Comparison of ENCODE assay signal across 12 cellular contexts in the genomic region with DNA sequence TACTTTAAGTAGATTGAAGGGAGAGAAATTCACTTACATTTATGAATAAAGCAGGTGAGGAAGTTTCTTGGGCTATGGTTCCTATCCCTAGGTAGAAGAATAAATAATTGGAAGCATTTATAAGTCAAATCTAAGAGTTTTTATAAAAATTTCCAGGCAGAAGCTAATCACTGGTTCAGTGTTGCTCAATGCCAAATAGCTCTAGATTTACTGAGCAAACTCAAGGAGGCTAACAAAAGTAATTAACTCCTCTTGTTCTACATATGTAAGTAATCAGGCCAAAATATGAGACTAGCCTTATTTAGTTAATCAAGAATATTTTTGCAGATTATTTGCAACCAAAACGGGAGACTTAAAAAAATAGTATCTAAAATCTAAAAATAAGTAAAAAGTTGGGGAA.
DNase-seq lines count a peak whose midpoint lies in the region; TF ChIP-seq lines count a peak whose summit lies in the region.
"Had no signal": no experiment of that assay in that cellular context is flagged by ENCODE, and none has a peak within 500 bp of the region (broad histone marks: within the 10 kb centered on the region; RNA-seq: fewer than 3 reads in every experiment).

No MANE protein-coding gene starts in this region.

- H3K27me3 Mint-ChIP-seq in endodermal cell (ENCODE audit: insufficient read depth), result peaks cover 9% of the 10 kb centered on the region
- H3K27me3 Mint-ChIP-seq in activated T-helper 2 cell treated with anti-CD3 and anti-CD28 coated beads, Interferon-gamma antibody, Interleukin-2, Interleukin-4, amounts not matched to agents 10 μg/mL and 5 μg/mL and 100 μg/mL, durations not matched to agents 14 hours and 24 hours and 36 hours (ENCODE audit: low read depth), result no peaks in the 10 kb centered on the region

- no peak overlapping the region for H3K4me2 ChIP-seq in parathyroid adenoma (ENCODE audit: low read length)
- H3K4me2 ChIP-seq: BLaER1 had no signal

- H3K27ac ChIP-seq in endodermal cell (ENCODE audit: low read depth, low read length) (peak overlapping the region; percentile 21), parathyroid adenoma (no peak overlapping the region), colonic mucosa (no peak overlapping the region)
- H3K27ac ChIP-seq: BLaER1 had no signal

- DNase-seq in AG09319 (ENCODE audit: extremely low read depth, low read depth), result peak; percentile 15
- peak; percentile 40 for DNase-seq in adipocyte (ENCODE audit: low read depth)
- DNase-seq in endodermal cell, result no peak
- no peak for DNase-seq in colonic mucosa
- no peak for DNase-seq in GM10266 (ENCODE audit: extremely low spot score)
- no peak for DNase-seq in activated T-helper 2 cell treated with anti-CD3 and anti-CD28 coated beads, Interferon-gamma antibody, Interleukin-2, Interleukin-4, amounts not matched to agents 10 μg/mL and 5 μg/mL and 100 μg/mL, durations not matched to agents 14 hours and 24 hours and 36 hours (ENCODE audit: low spot score)
- DNase-seq in ureter (ENCODE audit: low spot score), result no peak
- DNase-seq: AML-193, GF-D8, HCEC 1CT had no signal

- H3K27me3 ChIP-seq in adipocyte (replicated peaks; ENCODE audit: control insufficient read depth, insufficient read depth, low read length) (peaks cover 3% of the 10 kb centered on the region), endodermal cell (ENCODE audit: control insufficient read depth, insufficient read depth, low read length, poor library complexity, severe bottlenecking) (peaks cover 11% of the 10 kb centered on the region), parathyroid adenoma (ENCODE audit: control insufficient read depth, insufficient read depth, low read length) (no peaks in the 10 kb centered on the region), colonic mucosa (no peaks in the 10 kb centered on the region)
- H3K27me3 ChIP-seq: BLaER1 had no signal

- H3K4me1 ChIP-seq in adipocyte (ENCODE audit: control insufficient read depth, insufficient read depth, low read length) (peaks cover 4% of the 10 kb centered on the region), endodermal cell (ENCODE audit: control insufficient read depth, insufficient read depth, low read length) (peaks cover 6% of the 10 kb centered on the region), parathyroid adenoma (no peaks in the 10 kb centered on the region), colonic mucosa (no peaks in the 10 kb centered on the region)
- H3K4me1 ChIP-seq: BLaER1 had no signal

- H2AFZ ChIP-seq in parathyroid adenoma, result peak overlapping the region; percentile 14

- H3K36me3 Mint-ChIP-seq in endodermal cell (ENCODE audit: low read depth), result no peaks in the 10 kb centered on the region
- H3K36me3 Mint-ChIP-seq in activated T-helper 2 cell treated with anti-CD3 and anti-CD28 coated beads, Interferon-gamma antibody, Interleukin-2, Interleukin-4, amounts not matched to agents 10 μg/mL and 5 μg/mL and 100 μg/mL, durations not matched to agents 14 hours and 24 hours and 36 hours (ENCODE audit: low read depth), result no peaks in the 10 kb centered on the region

- H3K4me1 Mint-ChIP-seq in endodermal cell, result peaks cover 11% of the 10 kb centered on the region
- no peaks in the 10 kb centered on the region for H3K4me1 Mint-ChIP-seq in activated T-helper 2 cell treated with anti-CD3 and anti-CD28 coated beads, Interferon-gamma antibody, Interleukin-2, Interleukin-4, amounts not matched to agents 10 μg/mL and 5 μg/mL and 100 μg/mL, durations not matched to agents 14 hours and 24 hours and 36 hours (ENCODE audit: low read depth)

- H3K9me3 Mint-ChIP-seq in endodermal cell, result no peaks in the 10 kb centered on the region
- H3K9me3 Mint-ChIP-seq in activated T-helper 2 cell treated with anti-CD3 and anti-CD28 coated beads, Interferon-gamma antibody, Interleukin-2, Interleukin-4, amounts not matched to agents 10 μg/mL and 5 μg/mL and 100 μg/mL, durations not matched to agents 14 hours and 24 hours and 36 hours, result no peaks in the 10 kb centered on the region

- H3K4me3 Mint-ChIP-seq in endodermal cell, result no peak overlapping the region
- H3K4me3 Mint-ChIP-seq in activated T-helper 2 cell treated with anti-CD3 and anti-CD28 coated beads, Interferon-gamma antibody, Interleukin-2, Interleukin-4, amounts not matched to agents 10 μg/mL and 5 μg/mL and 100 μg/mL, durations not matched to agents 14 hours and 24 hours and 36 hours (ENCODE audit: low read depth), result no peak overlapping the region

- TF ChIP-seq CTCF in AG09319 (IDR thresholded peaks at IDR 0.05; ENCODE audit: low read depth, low read length) (no peak), endodermal cell (conservative IDR thresholded peaks at IDR 0.05) (no peak), parathyroid adenoma (IDR thresholded peaks at IDR 0.05) (no peak), colonic mucosa (IDR thresholded peaks at IDR 0.05) (no peak), GM10266 (IDR thresholded peaks at IDR 0.05; ENCODE audit: control insufficient read depth, insufficient read depth, low read depth, missing control alignments) (no peak)

- H3K36me3 ChIP-seq in adipocyte (ENCODE audit: control insufficient read depth, insufficient read depth, low read length, severe bottlenecking) (no peaks in the 10 kb centered on the region), endodermal cell (ENCODE audit: control insufficient read depth, insufficient read depth, low read length) (no peaks in the 10 kb centered on the region), parathyroid adenoma (ENCODE audit: control insufficient read depth, insufficient read depth, low read length) (no peaks in the 10 kb centered on the region), colonic mucosa (no peaks in the 10 kb centered on the region)
- H3K36me3 ChIP-seq: BLaER1 had no signal

- H3K79me2 ChIP-seq in parathyroid adenoma, result no peaks in the 10 kb centered on the region

- H3K9ac ChIP-seq in adipocyte (ENCODE audit: low read length) (no peak overlapping the region), endodermal cell (ENCODE audit: extremely low read depth, low read length, poor library complexity, severe bottlenecking) (no peak overlapping the region), parathyroid adenoma (no peak overlapping the region), colonic mucosa (ENCODE audit: low read depth in 2 of 2, low read length in 2 of 2) (no peak overlapping the region)
- H3K9ac ChIP-seq: BLaER1 had no signal

- WGBS in endodermal cell (ENCODE audit: insufficient coverage in 1 of 2, insufficient read length in 1 of 2), 2 experiments, result 100% methylated on average over 1 of the region's 1 CpG; no CpG with 5 or more reads in 1 of the 2 experiments

- H3K27ac Mint-ChIP-seq in endodermal cell, result no peak overlapping the region
- no peak overlapping the region for H3K27ac Mint-ChIP-seq in activated T-helper 2 cell treated with anti-CD3 and anti-CD28 coated beads, Interferon-gamma antibody, Interleukin-2, Interleukin-4, amounts not matched to agents 10 μg/mL and 5 μg/mL and 100 μg/mL, durations not matched to agents 14 hours and 24 hours and 36 hours

- H3K4me3 ChIP-seq in adipocyte (ENCODE audit: low read length) (no peak overlapping the region), endodermal cell (ENCODE audit: low read length) (no peak overlapping the region), parathyroid adenoma (ENCODE audit: low read depth, low read length) (no peak overlapping the region), colonic mucosa (no peak overlapping the region)
- H3K4me3 ChIP-seq: BLaER1 had no signal

- intact Hi-C loops in colonic mucosa (cut with DNase I), result no loop called here
- intact Hi-C loops in activated T-helper 2 cell treated with anti-CD3 and anti-CD28 coated beads, Interferon-gamma antibody, Interleukin-2, Interleukin-4, amounts not matched to agents 10 μg/mL and 5 μg/mL and 100 μg/mL, durations not matched to agents 14 hours and 24 hours and 36 hours (cut with micrococcal nuclease), result no loop called here

- H3K9me3 ChIP-seq in adipocyte (ENCODE audit: control insufficient read depth, low read length), result no peaks in the 10 kb centered on the region
- peaks cover 4% of the 10 kb centered on the region for H3K9me3 ChIP-seq in endodermal cell (ENCODE audit: control insufficient read depth, low read length)
- H3K9me3 ChIP-seq in parathyroid adenoma (ENCODE audit: control insufficient read depth, low read length), result no peaks in the 10 kb centered on the region
- no peaks in the 10 kb centered on the region for H3K9me3 ChIP-seq in colonic mucosa
- H3K9me3 ChIP-seq: BLaER1 had no signal

Comparison
In these comparisons a context has a peak if more than half of its experiments do, and no peak if none do; other contexts are left out.
1. DNase-seq: peak in AG09319 (single experiment) and adipocyte (single experiment); none in endodermal cell (single experiment), colonic mucosa (single experiment), GM10266 (single experiment), activated T-helper 2 cell treated with anti-CD3 and anti-CD28 coated beads, Interferon-gamma antibody, Interleukin-2, Interleukin-4, amounts not matched to agents 10 μg/mL and 5 μg/mL and 100 μg/mL, durations not matched to agents 14 hours and 24 hours and 36 hours (single experiment) and ureter (single experiment).